15 cellular contexts compared by ENCODE assay signal in the genomic region with DNA sequence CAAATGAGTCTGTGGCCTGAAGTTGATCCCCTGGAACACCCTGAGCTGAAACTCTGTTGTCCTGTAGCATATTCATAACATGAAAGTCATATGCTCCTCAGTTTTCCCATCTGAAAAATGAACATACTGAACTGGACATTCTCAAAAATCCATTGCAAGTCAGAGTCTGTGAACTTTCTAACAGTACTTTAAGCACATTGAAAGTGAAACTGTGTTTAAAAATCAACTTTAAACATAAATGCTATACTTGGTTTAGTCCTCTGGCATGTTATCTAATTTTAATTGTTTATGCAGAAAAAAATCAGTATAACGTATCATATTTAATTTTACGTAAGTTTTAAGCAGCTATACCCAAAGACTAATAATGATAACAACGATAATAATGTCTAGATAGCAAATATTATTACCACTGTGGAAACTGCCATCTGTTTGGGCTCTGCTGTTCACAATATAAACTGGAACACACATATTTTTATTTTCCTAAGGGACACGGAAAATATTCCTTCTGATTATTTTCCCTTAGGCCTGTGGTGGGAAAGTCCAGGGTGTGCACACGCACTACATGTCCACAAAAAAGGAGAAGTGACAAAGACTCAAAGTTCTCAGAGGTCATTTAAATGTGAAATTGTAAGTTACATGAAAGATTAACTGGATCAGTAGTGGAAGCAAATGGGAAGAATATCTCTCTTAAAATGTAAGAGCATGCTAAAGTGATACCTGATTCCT. TPM values are rescaled to one million over a fixed set of nuclear protein-coding genes. Genes with fewer than 3 reads are reported as not detected.
DNase-seq lines count a peak whose midpoint lies in the region; ATAC-seq and TF ChIP-seq lines count a peak whose summit lies in the region.
"Had no signal": no experiment of that assay in that cellular context is flagged by ENCODE, and none has a peak within 500 bp of the region (broad histone marks: within the 10 kb centered on the region; RNA-seq: fewer than 3 reads in every experiment).

No MANE protein-coding gene starts in this region.

- no peak overlapping the region for H3K9ac ChIP-seq in HUES48 (ENCODE audit: low read depth, low read length)

- no peak overlapping the region for H3K4me3 Mint-ChIP-seq in brain
- H3K4me3 Mint-ChIP-seq: activated CD8-positive, alpha-beta T cell treated with anti-CD3 and anti-CD28 coated beads, Interleukin-2, amount 10 ng/mL, durations not matched to agents 7 days and 5 days had no signal

- intact Hi-C loops in testis (cut with DNase I; ENCODE audit: low total_unique reads): no loop called here

- TF ChIP-seq CTCF in brain (conservative IDR thresholded peaks at IDR 0.05): no peak
- no peak for TF ChIP-seq CTCF in lung (IDR thresholded peaks at IDR 0.05; ENCODE audit: control extremely low read depth, extremely low read depth)
- TF ChIP-seq CTCF in testis (IDR thresholded peaks at IDR 0.05): no peak

- no peak overlapping the region for H3K4me3 ChIP-seq in HUES48 (ENCODE audit: low read depth, low read length)
- H3K4me3 ChIP-seq in lung: no peak overlapping the region
- no peak overlapping the region for H3K4me3 ChIP-seq in testis

- H3K9me3 ChIP-seq in HUES48 (ENCODE audit: control insufficient read depth, insufficient read depth, low read length): no peaks in the 10 kb centered on the region
- no peaks in the 10 kb centered on the region for H3K9me3 ChIP-seq in lung (ENCODE audit: control insufficient read depth in 2 of 2, insufficient read depth in 1 of 2, low read length in 1 of 2)
- no peaks in the 10 kb centered on the region for H3K9me3 ChIP-seq in testis

- peak; percentile 39 for ATAC-seq in lung (ENCODE audit: insufficient read depth, low FRiP score)
- no peak for ATAC-seq in HG03378 (IDR thresholded peaks at IDR 0.05; ENCODE audit: unreplicated experiment)
- no peak for ATAC-seq in HG03108 (IDR thresholded peaks at IDR 0.05; ENCODE audit: unreplicated experiment)
- ATAC-seq in GM21390 (IDR thresholded peaks at IDR 0.05; ENCODE audit: unreplicated experiment): no peak
- ATAC-seq in GM21360 (IDR thresholded peaks at IDR 0.05; ENCODE audit: unreplicated experiment): no peak
- ATAC-seq: activated CD8-positive, alpha-beta T cell treated with anti-CD3 and anti-CD28 coated beads, Interleukin-2, amount 10 ng/mL, durations not matched to agents 7 days and 5 days had no signal

- WGBS in lung, 2 donors: 71 to 74% methylated on average over 5 of the region's 5 CpGs
- WGBS in testis, 2 donors: 53 to 58% methylated on average over 5 of the region's 5 CpGs

- peak overlapping the region; percentile 61 for H3K27ac ChIP-seq in HUES48 (ENCODE audit: low read depth, low read length)
- H3K27ac ChIP-seq in lung (ENCODE audit: low read depth in 1 of 2, low read length in 1 of 2): peak overlapping the region in 1 of 2 donors; percentile 99
- H3K27ac ChIP-seq in testis: peak overlapping the region; percentile 48 to 63

- no peaks in the 10 kb centered on the region for H3K36me3 ChIP-seq in HUES48 (ENCODE audit: control insufficient read depth, insufficient read depth, low read length)
- H3K36me3 ChIP-seq in lung (ENCODE audit: control insufficient read depth in 2 of 2, insufficient read depth in 2 of 2, low read length in 2 of 2): no peaks in the 10 kb centered on the region
- no peaks in the 10 kb centered on the region for H3K36me3 ChIP-seq in testis (ENCODE audit: low read depth, missing control alignments)

- peaks cover 79% of the 10 kb centered on the region for H3K4me1 Mint-ChIP-seq in brain

- H3K4me1 ChIP-seq in HUES48 (ENCODE audit: control insufficient read depth, insufficient read depth, low read length): peaks cover 27% of the 10 kb centered on the region
- H3K4me1 ChIP-seq in lung (ENCODE audit: control insufficient read depth in 2 of 2, insufficient read depth in 2 of 2, low read length in 2 of 2): peaks cover 4 to 16% of the 10 kb centered on the region in 2 donors
- H3K4me1 ChIP-seq in testis: peaks cover 8% of the 10 kb centered on the region

- H3K27ac Mint-ChIP-seq in brain: peak overlapping the region in 4 of 5 experiments; percentile 47 to 93 (median 73)
- H3K27ac Mint-ChIP-seq: activated CD8-positive, alpha-beta T cell treated with anti-CD3 and anti-CD28 coated beads, Interleukin-2, amount 10 ng/mL, durations not matched to agents 7 days and 5 days had no signal

- peaks cover 0 to 6% (median 0%) of the 10 kb centered on the region in 5 experiments for H3K9me3 Mint-ChIP-seq in brain

- DNase-seq in lung (ENCODE audit: low spot score) (no peak), testis (no peak)
- DNase-seq: activated CD8-positive, alpha-beta T cell treated with anti-CD3 and anti-CD28 coated beads, Interleukin-2, amount 10 ng/mL, durations not matched to agents 7 days and 5 days; activated effector memory CD4-positive, alpha-beta T cell treated with Interleukin-2 at 50 U/mL for 16 hours; DND-41; KBM-7; NCI-H187; NCI-H748 treated with DMSO at 0.1 percent for 48 hours; T-helper 9 cell had no signal

- no peaks in the 10 kb centered on the region for H3K27me3 ChIP-seq in HUES48 (ENCODE audit: control insufficient read depth, insufficient read depth, low read length)
- no peaks in the 10 kb centered on the region for H3K27me3 ChIP-seq in lung (ENCODE audit: control insufficient read depth, insufficient read depth)
- H3K27me3 ChIP-seq in testis: no peaks in the 10 kb centered on the region

- no peaks in the 10 kb centered on the region for H3K36me3 Mint-ChIP-seq in brain

- no peaks in the 10 kb centered on the region for H3K27me3 Mint-ChIP-seq in brain

- no peak for TF ChIP-seq POLR2A in testis (IDR thresholded peaks at IDR 0.05)

RNA-seq across cellular contexts. Expression of gene TTN, which starts 56.1 kb away (rescaled TPM):
- not detected for polyA plus RNA-seq in brain (ENCODE audit: insufficient read depth, low read depth, low replicate concordance)
- 10 to 100 TPM; 28.2 to 47.4 TPM for total RNA-seq in lung
- 10 to 100 TPM in 1 of 2 donors, under 1 TPM in 1; 0.53 to 11.2 TPM for polyA plus RNA-seq in lung
- total RNA-seq in testis: 10 to 100 TPM; 30.8 to 49.1 TPM
- 2.6 TPM for polyA plus RNA-seq in testis (ENCODE audit: insufficient read depth, low read depth, low replicate concordance)
